In the genomic region with DNA sequence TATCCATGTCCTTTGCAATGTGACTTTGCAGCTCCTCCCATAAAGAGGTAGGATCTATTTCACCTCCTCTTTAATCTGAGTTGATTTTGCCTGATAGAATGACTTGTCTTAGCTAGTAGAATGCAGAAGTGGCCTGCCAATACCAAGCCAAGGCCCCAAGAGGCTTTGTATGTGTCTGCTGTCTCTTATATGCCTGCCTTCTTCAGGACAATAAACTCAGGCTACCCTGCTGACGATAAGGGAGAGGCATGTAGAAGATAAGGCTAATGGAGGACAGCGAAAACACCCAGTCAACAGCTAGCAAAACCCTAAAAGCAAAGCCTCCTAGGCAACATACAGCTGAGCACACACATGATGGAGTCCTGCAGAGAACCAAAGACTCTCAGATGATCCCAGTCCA, we compare ENCODE assay signal across 17 cellular contexts.
"Had no signal": no experiment of that assay in that cellular context is flagged by ENCODE, and none has a peak within 500 bp of the region (broad histone marks: within the 10 kb centered on the region; RNA-seq: fewer than 3 reads in every experiment).

No MANE protein-coding gene starts in this region.

- H3K9me3 Mint-ChIP-seq: activated T-cell treated with anti-CD3 and anti-CD28 coated beads, Interleukin-2, amount 50 U/mL, for 24 hours; endodermal cell; immature natural killer cell; type B pancreatic cell had no signal

- H3K27ac Mint-ChIP-seq: activated naive CD8-positive, alpha-beta T cell; activated T-cell treated with anti-CD3 and anti-CD28 coated beads, Interleukin-2, amount 50 U/mL, for 24 hours; endodermal cell; naive B cell; type B pancreatic cell had no signal

- FAIRE-seq: TTC549 had no signal

- H3K4me3 Mint-ChIP-seq: activated naive CD8-positive, alpha-beta T cell; activated T-cell treated with anti-CD3 and anti-CD28 coated beads, Interleukin-2, amount 50 U/mL, for 24 hours; endodermal cell had no signal

- H3K27ac ChIP-seq: prostate gland had no signal

- H3K36me3 Mint-ChIP-seq: immature natural killer cell, naive B cell, type B pancreatic cell had no signal

- ATAC-seq: sciatic nerve had no signal

- H3K36me3 ChIP-seq: prostate gland had no signal

- DNase-seq: activated CD4-positive, alpha-beta T cell treated with anti-CD3 and anti-CD28 coated beads, Interleukin-2, amount 50 U/mL, for 4 hours; activated CD4-positive, CD25-positive, alpha-beta regulatory T cell treated with anti-CD3 and anti-CD28 coated beads, Interleukin-2, amount 50 U/mL, for 72 hours; activated effector memory CD4-positive, alpha-beta T cell treated with Interleukin-2 at 50 U/mL for 16 hours; activated T-cell treated with anti-CD3 and anti-CD28 coated beads, Interleukin-2, amount 50 U/mL, for 24 hours; cerebellar nuclear complex; endodermal cell; immature natural killer cell; naive B cell; nucleus accumbens; stimulated activated CD4-positive, alpha-beta T cell treated with anti-CD3 and anti-CD28 coated beads, Interleukin-12 subunit alpha, Interleukin-12 subunit beta, amount 100 ng/mL, for 4 hours; stimulated activated naive CD4-positive, alpha-beta T cell treated with Interleukin-2 at 50 U/mL for 16 hours had no signal

- H3K27me3 Mint-ChIP-seq: activated naive CD8-positive, alpha-beta T cell; activated T-cell treated with anti-CD3 and anti-CD28 coated beads, Interleukin-2, amount 50 U/mL, for 24 hours; naive B cell had no signal

- H3K9me3 ChIP-seq: prostate gland had no signal

- H3K4me3 ChIP-seq: lung, prostate gland had no signal
